Comparison of ENCODE assay signal across 1 cellular context in genomic region chr17:37089998-37090397, GRCh38.
A peak's percentile ranks its signal among the peaks of the same experiment; 100 is the strongest.
TF ChIP-seq lines count a peak whose summit lies in the region.

No MANE protein-coding gene starts in this region.

TF ChIP-seq in GM12878, 131 proteins besides CTCF, POLR2A, EP300 and RAD21 (continued from another document):
- TF ChIP-seq BHLHE40 (IDR thresholded peaks at IDR 0.05; ENCODE audit: borderline replicate concordance in 1 of 2, low read depth in 2 of 2, low read length in 1 of 2) (peak; percentile 57 to 62; a peak in 2 of 4 replicates), NR2C2 (IDR thresholded peaks at IDR 0.05; ENCODE audit: borderline replicate concordance, control insufficient read depth, insufficient read length, low read depth) (no peak), IKZF1 (conservative IDR thresholded peaks at IDR 0.05) (no peak), KAT2A (conservative IDR thresholded peaks at IDR 0.05; ENCODE audit: control insufficient read depth, low read depth, low read length) (no peak), NR2F1 (conservative IDR thresholded peaks at IDR 0.05) (peak; percentile 52; the same call in 1 of the 2 replicates), FOXM1 (IDR thresholded peaks at IDR 0.05; ENCODE audit: low read depth, low read length) (0 out of 2 replicates have a peak, but pooled peaks have one; percentile 13), SUZ12 (IDR thresholded peaks at IDR 0.05; ENCODE audit: unreplicated experiment) (no peak), BRCA1 (IDR thresholded peaks at IDR 0.05; ENCODE audit: low read depth, low read length) (no peak), ATF3 (IDR thresholded peaks at IDR 0.05; ENCODE audit: borderline replicate concordance, extremely low read depth, low read depth, low read length) (no peak), NFIC (IDR thresholded peaks at IDR 0.05; ENCODE audit: low read depth, low read length) (0 out of 2 replicates have a peak, but pooled peaks have one; percentile 48), YBX1 (IDR thresholded peaks at IDR 0.05) (no peak), MLLT1 (IDR thresholded peaks at IDR 0.05) (no peak), SIN3A (IDR thresholded peaks at IDR 0.05; ENCODE audit: low read depth, low read length) (no peak), CREB1 (IDR thresholded peaks at IDR 0.05; ENCODE audit: low read depth) (no peak)
